Comparison of ENCODE assay signal across 20 cellular contexts in genomic region chr13:106450991-106451390, GRCh38.
A peak's percentile ranks its signal among the peaks of the same experiment; 100 is the strongest.
DNase-seq lines count a peak whose midpoint lies in the region; ATAC-seq and TF ChIP-seq lines count a peak whose summit lies in the region.
"Had no signal": no experiment of that assay in that cellular context is flagged by ENCODE, and none has a peak within 500 bp of the region (broad histone marks: within the 10 kb centered on the region; RNA-seq: fewer than 3 reads in every experiment).

No MANE protein-coding gene starts in this region.

- H3K27ac ChIP-seq in GM23338 (ENCODE audit: low read depth) (no peak overlapping the region), H9 (ENCODE audit: insufficient read length, low read depth, low read length) (no peak overlapping the region), neuronal stem cell (replicated peaks; ENCODE audit: low read length) (no peak overlapping the region)
- H3K27ac ChIP-seq: C4-2B had no signal

- H3K14ac ChIP-seq in H9 (ENCODE audit: insufficient read depth, low read length) (no peak overlapping the region), neuronal stem cell (ENCODE audit: low read length) (no peak overlapping the region)

- no peak overlapping the region for H2BK20ac ChIP-seq in H9 (ENCODE audit: low read depth, low read length, poor library complexity, severe bottlenecking)

- no peaks in the 10 kb centered on the region for H3K36me3 Mint-ChIP-seq in GM23338 (ENCODE audit: low read depth)
- H3K36me3 Mint-ChIP-seq in H9 (ENCODE audit: insufficient read depth in 1 of 3, low read depth in 3 of 3), result no peaks in the 10 kb centered on the region
- no peaks in the 10 kb centered on the region for H3K36me3 Mint-ChIP-seq in chondrocyte (ENCODE audit: low read depth)
- H3K36me3 Mint-ChIP-seq: CD8-positive, alpha-beta T cell had no signal

- H3K9me3 Mint-ChIP-seq in GM23338 (no peaks in the 10 kb centered on the region), H9 (no peaks in the 10 kb centered on the region; a peak in 1 of 5 replicates), chondrocyte (ENCODE audit: low read depth) (no peaks in the 10 kb centered on the region)
- H3K9me3 Mint-ChIP-seq: CD8-positive, alpha-beta T cell had no signal

- TF ChIP-seq CTCF in GM23338 (conservative IDR thresholded peaks at IDR 0.05; ENCODE audit: low read depth in 2 of 2) (no peak), H9 (conservative IDR thresholded peaks at IDR 0.05) (no peak), chondrocyte (IDR thresholded peaks at IDR 0.05) (no peak)

- no peak overlapping the region for H3K18ac ChIP-seq in H9 (ENCODE audit: insufficient read length, low read depth, low read length)
- H3K18ac ChIP-seq in neuronal stem cell (ENCODE audit: low read length), result no peak overlapping the region

- H2AFZ ChIP-seq in GM23338, result 0 out of 2 replicates have a peak overlapping the region, but pooled peaks have one; percentile 34
- H2AFZ ChIP-seq in H9 (ENCODE audit: low read length), result no peak overlapping the region
- peak overlapping the region; percentile 4 for H2AFZ ChIP-seq in neuronal stem cell (ENCODE audit: low read length)

- H4K5ac ChIP-seq in H9 (ENCODE audit: insufficient read length, low read depth, low read length), result no peak overlapping the region

- no peaks in the 10 kb centered on the region for H3F3A ChIP-seq in GM23338 (replicated peaks; ENCODE audit: low read depth)

- no peak overlapping the region for H2BK120ac ChIP-seq in H9 (ENCODE audit: low read depth, low read length, poor library complexity, severe bottlenecking)
- no peak overlapping the region for H2BK120ac ChIP-seq in neuronal stem cell (ENCODE audit: low read depth, low read length)

- H3K4me3 Mint-ChIP-seq in GM23338 (no peak overlapping the region), H9 (no peak overlapping the region), chondrocyte (ENCODE audit: unreplicated experiment) (no peak overlapping the region)
- H3K4me3 Mint-ChIP-seq: B cell; CD4-positive, alpha-beta T cell; CD8-positive, alpha-beta T cell had no signal

- H3K79me2 ChIP-seq in GM23338 (replicated peaks; ENCODE audit: insufficient read depth) (no peaks in the 10 kb centered on the region), H9 (ENCODE audit: insufficient read depth, low read length) (no peaks in the 10 kb centered on the region)

- H3K4me2 ChIP-seq in GM23338 (no peak overlapping the region), H9 (ENCODE audit: insufficient read depth, insufficient read length, low read length) (no peak overlapping the region), neuronal stem cell (ENCODE audit: insufficient read depth, low read length, poor library complexity, severe bottlenecking) (no peak overlapping the region)

- no peak; the same call in 2 of the 3 replicates for ATAC-seq in GM23338
- ATAC-seq: CD8-positive, alpha-beta T cell had no signal

- H2BK12ac ChIP-seq in H9 (ENCODE audit: insufficient read length, low read depth, low read length) (no peak overlapping the region), neuronal stem cell (ENCODE audit: low read length) (no peak overlapping the region)

- H3K27me3 Mint-ChIP-seq in GM23338 (ENCODE audit: insufficient read depth, low read depth, poor library complexity) (peaks cover 5% of the 10 kb centered on the region), H9 (ENCODE audit: low read depth) (no peaks in the 10 kb centered on the region), chondrocyte (ENCODE audit: low read depth) (no peaks in the 10 kb centered on the region)

- peak overlapping the region; percentile 19; the same call in 1 of the 2 replicates for H3K27ac Mint-ChIP-seq in GM23338
- peak overlapping the region in 2 of 3 experiments; percentile 9 to 91; a peak in 3 of 7 replicates for H3K27ac Mint-ChIP-seq in H9
- no peak overlapping the region for H3K27ac Mint-ChIP-seq in chondrocyte (ENCODE audit: unreplicated experiment)
- H3K27ac Mint-ChIP-seq: B cell; CD4-positive, alpha-beta T cell; CD8-positive, alpha-beta T cell had no signal

- H2BK5ac ChIP-seq in H9 (ENCODE audit: insufficient read length, low read length) (no peak overlapping the region), neuronal stem cell (ENCODE audit: low read length) (no peak overlapping the region)

- H3K4me1 Mint-ChIP-seq in GM23338, result peaks cover 7% of the 10 kb centered on the region
- peaks cover 3 to 7% of the 10 kb centered on the region in 2 experiments for H3K4me1 Mint-ChIP-seq in H9
- peaks cover 6% of the 10 kb centered on the region for H3K4me1 Mint-ChIP-seq in chondrocyte (ENCODE audit: low read depth)
- H3K4me1 Mint-ChIP-seq: B cell had no signal

- H2AK5ac ChIP-seq in H9 (ENCODE audit: insufficient read length, low read length), result no peak overlapping the region
- H2AK5ac ChIP-seq in neuronal stem cell (ENCODE audit: low read depth, low read length), result no peak overlapping the region

- H3K9ac ChIP-seq in H9 (ENCODE audit: extremely low read depth, insufficient read length, low read length), result no peak overlapping the region
- H3K9ac ChIP-seq in neuronal stem cell (ENCODE audit: low read depth, low read length, poor library complexity), result no peak overlapping the region
- H3K9ac ChIP-seq: BLaER1 treated with 17β-estradiol and CSF1 and Interleukin-3, amounts not matched to agents 10 nM and 100 nM had no signal

- no peak overlapping the region for H4K8ac ChIP-seq in H9 (replicated peaks; ENCODE audit: insufficient read length, low read depth, low read length)
- no peak overlapping the region for H4K8ac ChIP-seq in neuronal stem cell (ENCODE audit: low read depth, low read length)

- H2BK15ac ChIP-seq in H9 (ENCODE audit: low read depth, low read length), result no peak overlapping the region
- H2BK15ac ChIP-seq in neuronal stem cell (ENCODE audit: low read length), result no peak overlapping the region

- no peak overlapping the region for H3K56ac ChIP-seq in H9 (ENCODE audit: insufficient read length, low read depth, low read length)

- H3K4me1 ChIP-seq in GM23338 (ENCODE audit: insufficient read depth) (no peaks in the 10 kb centered on the region), H9 (ENCODE audit: insufficient read depth, low read length) (no peaks in the 10 kb centered on the region), neuronal stem cell (ENCODE audit: control insufficient read depth in 2 of 2, insufficient read depth in 1 of 2, low read depth in 1 of 2, low read length in 2 of 2) (peaks cover 6 to 7% of the 10 kb centered on the region in 2 donors)
- H3K4me1 ChIP-seq: Caco-2 had no signal

- DNase-seq in GM23338 (ENCODE audit: low spot score) (no peak), H9 (no peak), ecto neural progenitor cell (ENCODE audit: low spot score) (peak; percentile 6), neuronal stem cell (ENCODE audit: low spot score) (no peak), NCI-H2081 (lab: John Stamatoyannopoulos, UW) (no peak), chondrocyte (ENCODE audit: low spot score) (no peak), nucleus accumbens (lab: John Stamatoyannopoulos, UW) (no peak), AG20443 (ENCODE audit: low spot score) (no peak)
- DNase-seq: 8988T; ACHN; AML-193; Caco-2; Calu3; CD4-positive, alpha-beta T cell; CD8-positive, alpha-beta T cell; DMS79 treated with DMSO at 0.1 percent for 48 hours; GF-D8 had no signal

- no peak overlapping the region for H3K4ac ChIP-seq in H9 (ENCODE audit: low read depth, low read length)
- no peak overlapping the region for H3K4ac ChIP-seq in neuronal stem cell (ENCODE audit: low read length)

- no peak overlapping the region for H3T11ph ChIP-seq in H9 (ENCODE audit: low read length)

- no peaks in the 10 kb centered on the region for H3K9me3 ChIP-seq in H9 (ENCODE audit: control insufficient read depth, low read depth, low read length)
- peaks cover 3 to 5% of the 10 kb centered on the region in 2 donors for H3K9me3 ChIP-seq in neuronal stem cell (replicated peaks in 1 of 2; ENCODE audit: control insufficient read depth in 2 of 2, insufficient read depth in 1 of 2, low read depth in 1 of 2, low read length in 2 of 2)

- no peak overlapping the region for H3K23ac ChIP-seq in H9 (ENCODE audit: insufficient read length, low read depth, low read length)
- no peak overlapping the region for H3K23ac ChIP-seq in neuronal stem cell (ENCODE audit: low read depth, low read length, poor library complexity)

- H3K79me1 ChIP-seq in H9 (ENCODE audit: insufficient read depth, low read depth, low read length, poor library complexity, severe bottlenecking), result no peaks in the 10 kb centered on the region
- no peaks in the 10 kb centered on the region for H3K79me1 ChIP-seq in neuronal stem cell (ENCODE audit: low read depth, low read length)

- H3K4me3 ChIP-seq in GM23338 (no peak overlapping the region), neuronal stem cell (ENCODE audit: low read length in 2 of 2) (no peak overlapping the region)
- H3K4me3 ChIP-seq: BLaER1 treated with 17β-estradiol and CSF1 and Interleukin-3, amounts not matched to agents 10 nM and 100 nM had no signal

- H3K9me2 ChIP-seq in GM23338 (ENCODE audit: insufficient read depth), result 0 out of 2 replicates have a peak, but pooled peaks cover 3% of the 10 kb centered on the region

- H3K27me3 ChIP-seq in GM23338 (ENCODE audit: insufficient read depth), result no peaks in the 10 kb centered on the region
- no peaks in the 10 kb centered on the region for H3K27me3 ChIP-seq in H9 (ENCODE audit: insufficient read depth, low read length)
- H3K27me3 ChIP-seq in neuronal stem cell (ENCODE audit: control insufficient read depth in 3 of 3, insufficient read depth in 3 of 3, low read depth in 1 of 3, low read length in 3 of 3), result no peaks in the 10 kb centered on the region
- H3K27me3 ChIP-seq: BLaER1 treated with 17β-estradiol and CSF1 and Interleukin-3, amounts not matched to agents 10 nM and 100 nM had no signal

- WGBS in H9 (ENCODE audit: extremely low coverage, insufficient read length, low lambda C conversion rate), result no CpG with 5 or more reads among the region's 6 CpGs
- WGBS in neuronal stem cell (ENCODE audit: extremely low coverage in 2 of 2, insufficient read length in 2 of 2, insufficient replicate concordance in 1 of 2), 2 donors, result no CpG with 5 or more reads among the region's 6 CpGs

- H4K91ac ChIP-seq in H9 (ENCODE audit: insufficient read length, low read depth, low read length) (no peak overlapping the region), neuronal stem cell (ENCODE audit: low read depth, low read length, poor library complexity) (no peak overlapping the region)

- no peaks in the 10 kb centered on the region for H3K23me2 ChIP-seq in H9 (ENCODE audit: insufficient read length, low read depth, low read length, poor library complexity, severe bottlenecking)

- no peaks in the 10 kb centered on the region for H4K20me1 ChIP-seq in GM23338 (replicated peaks; ENCODE audit: insufficient read depth)
- no peaks in the 10 kb centered on the region for H4K20me1 ChIP-seq in H9 (ENCODE audit: control insufficient read depth, insufficient read depth, insufficient read length)
- H4K20me1 ChIP-seq: BLaER1 treated with 17β-estradiol and CSF1 and Interleukin-3, amounts not matched to agents 10 nM and 100 nM had no signal

- H3K36me3 ChIP-seq in GM23338 (ENCODE audit: insufficient read depth) (no peaks in the 10 kb centered on the region), neuronal stem cell (replicated peaks in 1 of 2; ENCODE audit: control insufficient read depth in 2 of 2, insufficient read depth in 2 of 2, low read length in 2 of 2) (peaks cover 0 to 2% of the 10 kb centered on the region in 2 donors)
- H3K36me3 ChIP-seq: BLaER1 treated with 17β-estradiol and CSF1 and Interleukin-3, amounts not matched to agents 10 nM and 100 nM had no signal

TF ChIP-seq in GM23338, 12 proteins besides CTCF, POLR2A, EP300 and RAD21 (continues in another document):
- no peak for TF ChIP-seq ZNF331 (CRISPR knock-in tag; IDR thresholded peaks at IDR 0.05; ENCODE audit: low read depth)
